In genomic region chr2:116141891-116142474, GRCh38 we compare ENCODE assay signal across 27 cellular contexts.
"Had no signal": no experiment of that assay in that cellular context is flagged by ENCODE, and none has a peak within 500 bp of the region (broad histone marks: within the 10 kb centered on the region; RNA-seq: fewer than 3 reads in every experiment).

No MANE protein-coding gene starts in this region.

- H3K4me3 ChIP-seq: MG63 had no signal

- DNase-seq: activated CD4-positive, alpha-beta T cell treated with anti-CD3 and anti-CD28 coated beads, Interleukin-2, amount 10 ng/mL, durations not matched to agents 24 days and 14 days; activated CD4-positive, alpha-beta T cell treated with anti-CD3 and anti-CD28 coated beads, Interleukin-2, amount 50 U/mL, for 4 hours; activated CD8-positive, alpha-beta T cell treated with anti-CD3 and anti-CD28 coated beads for 36 hours; activated effector memory CD4-positive, alpha-beta T cell treated with anti-CD3 and anti-CD28 coated beads, Interleukin-2, amount 50 U/mL, for 16 hours; activated naive CD4-positive, alpha-beta T cell; activated naive CD4-positive, alpha-beta T cell treated with anti-CD3 and anti-CD28 coated beads, Interleukin-2, amount 50 U/mL, for 16 hours; activated naive CD8-positive, alpha-beta T cell treated with anti-CD3 and anti-CD28 coated beads for 36 hours; activated T-cell treated with anti-CD3 and anti-CD28 coated beads, Interleukin-2, amount 50 U/mL, for 1 hour; activated T-cell treated with anti-CD3 and anti-CD28 coated beads, Interleukin-2, amount 50 U/mL, for 72 hours; amniotic stem cell; aorta; brain microvascular endothelial cell; central memory CD4-positive, alpha-beta T cell; Kasumi-1; MG63; NCI-H1048; NCI-H1105 treated with DMSO at 0.1 percent for 48 hours; NCI-H1436 treated with DMSO at 0.1 percent for 48 hours; NCI-H1694 treated with DMSO at 0.1 percent for 48 hours; NCI-H2029; NCI-H510A; NCI-H748 treated with DMSO at 0.1 percent for 48 hours; OCI-M1; Right ventricle myocardium superior; SW 1271 had no signal

- FAIRE-seq: TTC549 had no signal

- ATAC-seq: activated CD8-positive, alpha-beta T cell treated with anti-CD3 and anti-CD28 coated beads for 36 hours; activated T-cell treated with anti-CD3 and anti-CD28 coated beads, Interleukin-2, amount 50 U/mL, for 72 hours; activated T-helper 17 cell treated with anti-CD3 and anti-CD28 coated beads, Interleukin-2, amount 50 U/mL, for 72 hours had no signal

- H3K27ac ChIP-seq: brain microvascular endothelial cell had no signal

- H3K36me3 ChIP-seq: brain microvascular endothelial cell, MG63 had no signal

- H3K27me3 ChIP-seq: brain microvascular endothelial cell, MG63 had no signal

- H3K9me3 ChIP-seq: MG63 had no signal
